ENCODE assay signal across 15 cellular contexts in genomic region chr4:156523991-156524390, GRCh38.
DNase-seq lines count a peak whose midpoint lies in the region; ATAC-seq and TF ChIP-seq lines count a peak whose summit lies in the region.
"Had no signal": no experiment of that assay in that cellular context is flagged by ENCODE, and none has a peak within 500 bp of the region (broad histone marks: within the 10 kb centered on the region; RNA-seq: fewer than 3 reads in every experiment).

No MANE protein-coding gene starts in this region.

- no peaks in the 10 kb centered on the region for H4K20me1 ChIP-seq in GM23248 (ENCODE audit: insufficient read depth)

- H3K9me3 ChIP-seq in GM23248 (ENCODE audit: low read depth) (no peaks in the 10 kb centered on the region), WERI-Rb-1 (ENCODE audit: severe bottlenecking) (no peaks in the 10 kb centered on the region), upper lobe of right lung (no peaks in the 10 kb centered on the region), right lobe of liver (peaks cover 0 to 3% (median 0%) of the 10 kb centered on the region in 4 donors)
- H3K9me3 ChIP-seq: Caco-2, HAP-1 had no signal

- no peak for TF ChIP-seq CTCF in WERI-Rb-1 (IDR thresholded peaks at IDR 0.05; ENCODE audit: low read depth, low read length)
- TF ChIP-seq CTCF in retinal pigment epithelial cell (conservative IDR thresholded peaks at IDR 0.05; ENCODE audit: low read depth, low read length), result no peak
- TF ChIP-seq CTCF in upper lobe of right lung (IDR thresholded peaks at IDR 0.05), result no peak
- TF ChIP-seq CTCF in right lobe of liver (IDR thresholded peaks at IDR 0.05), result no peak

- H3F3A ChIP-seq in GM23248 (ENCODE audit: insufficient read depth), result no peaks in the 10 kb centered on the region

- peaks cover 8% of the 10 kb centered on the region for H3K9me3 Mint-ChIP-seq in activated T-cell treated with anti-CD3 and anti-CD28 coated beads, Interleukin-2, amount 50 U/mL, for 24 hours
- H3K9me3 Mint-ChIP-seq: HFFc6 had no signal

- no peaks in the 10 kb centered on the region for H3K36me3 Mint-ChIP-seq in activated T-cell treated with anti-CD3 and anti-CD28 coated beads, Interleukin-2, amount 50 U/mL, for 24 hours (ENCODE audit: low read depth)
- H3K36me3 Mint-ChIP-seq: CD4-positive, alpha-beta memory T cell had no signal

- in situ Hi-C loops in GM23248 (cut with MboI), result no loop called here

- no peak for DNase-seq in GM23248
- peak; percentile 47 for DNase-seq in WERI-Rb-1
- peak; percentile 87 for DNase-seq in retinal pigment epithelial cell (ENCODE audit: low read depth)
- DNase-seq in upper lobe of right lung, result no peak
- no peak for DNase-seq in activated T-cell treated with anti-CD3 and anti-CD28 coated beads, Interleukin-2, amount 50 U/mL, for 24 hours
- DNase-seq in right lobe of liver, result no peak
- DNase-seq: C1 segment of cervical spinal cord; Caco-2; CD4-positive, alpha-beta memory T cell; DMS53; DMS79 treated with DMSO at 0.1 percent for 48 hours; GF-D8; GOT3; HFFc6 had no signal

- no peak overlapping the region for H3K4me3 ChIP-seq in GM23248
- no peak overlapping the region for H3K4me3 ChIP-seq in WERI-Rb-1 (ENCODE audit: low read depth, low read length)
- H3K4me3 ChIP-seq in retinal pigment epithelial cell (ENCODE audit: low read length), result no peak overlapping the region
- H3K4me3 ChIP-seq in upper lobe of right lung, result no peak overlapping the region
- no peak overlapping the region for H3K4me3 ChIP-seq in right lobe of liver
- H3K4me3 ChIP-seq: HAP-1 had no signal

- 58 to 60% methylated on average over 1 of the region's 1 CpG for WGBS in GM23248 (ENCODE audit: low coverage in 1 of 2, low lambda C conversion rate in 2 of 2, missing lambda C conversion rate in 2 of 2), 2 experiments
- 53% methylated on average over 1 of the region's 1 CpG for WGBS in right lobe of liver (ENCODE audit: insufficient coverage, low coverage, low lambda C conversion rate, missing lambda C conversion rate)

- ATAC-seq in upper lobe of right lung (no peak), right lobe of liver (no peak)

- H3K9me2 ChIP-seq in GM23248 (ENCODE audit: insufficient read depth), result no peaks in the 10 kb centered on the region; the same call in 1 of the 2 replicates

- H3K4me2 ChIP-seq in GM23248 (ENCODE audit: unreplicated experiment), result no peak overlapping the region

- H3K27me3 ChIP-seq in GM23248 (replicated peaks; ENCODE audit: insufficient read depth) (no peaks in the 10 kb centered on the region), WERI-Rb-1 (ENCODE audit: insufficient read depth, low read depth, severe bottlenecking) (no peaks in the 10 kb centered on the region), upper lobe of right lung (no peaks in the 10 kb centered on the region), right lobe of liver (no peaks in the 10 kb centered on the region)

- H3K4me1 Mint-ChIP-seq in activated T-cell treated with anti-CD3 and anti-CD28 coated beads, Interleukin-2, amount 50 U/mL, for 24 hours (ENCODE audit: low read depth), result no peaks in the 10 kb centered on the region
- H3K4me1 Mint-ChIP-seq: CD4-positive, alpha-beta memory T cell had no signal

- intact Hi-C loops in upper lobe of right lung (cut with DNase I), result no loop called here
- intact Hi-C loops in right lobe of liver (cut with DNase I), result no loop called here

- TF ChIP-seq POLR2A in right lobe of liver (IDR thresholded peaks at IDR 0.05), result no peak

- H3K4me3 Mint-ChIP-seq in activated T-cell treated with anti-CD3 and anti-CD28 coated beads, Interleukin-2, amount 50 U/mL, for 24 hours, result no peak overlapping the region
- H3K4me3 Mint-ChIP-seq: CD4-positive, alpha-beta memory T cell; HFFc6 had no signal

- H3K79me2 ChIP-seq in GM23248 (ENCODE audit: insufficient read depth), result no peaks in the 10 kb centered on the region

- no peaks in the 10 kb centered on the region for H3K27me3 Mint-ChIP-seq in activated T-cell treated with anti-CD3 and anti-CD28 coated beads, Interleukin-2, amount 50 U/mL, for 24 hours
- H3K27me3 Mint-ChIP-seq: CD4-positive, alpha-beta memory T cell had no signal

- peak overlapping the region; percentile 26; the same call in 1 of the 2 replicates for H2AFZ ChIP-seq in GM23248

- no peaks in the 10 kb centered on the region for H3K36me3 ChIP-seq in GM23248 (ENCODE audit: low read depth)
- no peaks in the 10 kb centered on the region for H3K36me3 ChIP-seq in WERI-Rb-1
- no peaks in the 10 kb centered on the region for H3K36me3 ChIP-seq in upper lobe of right lung
- no peaks in the 10 kb centered on the region for H3K36me3 ChIP-seq in right lobe of liver
- H3K36me3 ChIP-seq: HAP-1 had no signal

- H3K9ac ChIP-seq in GM23248, result no peak overlapping the region

- H3K4me1 ChIP-seq in GM23248 (ENCODE audit: insufficient read depth) (no peaks in the 10 kb centered on the region), upper lobe of right lung (no peaks in the 10 kb centered on the region), right lobe of liver (no peaks in the 10 kb centered on the region)
- H3K4me1 ChIP-seq: Caco-2, HAP-1 had no signal

- H3K27ac Mint-ChIP-seq in activated T-cell treated with anti-CD3 and anti-CD28 coated beads, Interleukin-2, amount 50 U/mL, for 24 hours, result no peak overlapping the region
- H3K27ac Mint-ChIP-seq: CD4-positive, alpha-beta memory T cell; HFFc6 had no signal

- no peak overlapping the region for H3K27ac ChIP-seq in GM23248
- H3K27ac ChIP-seq in WERI-Rb-1, result peak overlapping the region; percentile 44
- no peak overlapping the region for H3K27ac ChIP-seq in upper lobe of right lung
- H3K27ac ChIP-seq in right lobe of liver, result no peak overlapping the region

Comparison
In these comparisons a context has a peak if more than half of its experiments do, and no peak if none do; other contexts are left out.
1. DNase-seq: peak in WERI-Rb-1 (single experiment) and retinal pigment epithelial cell (single experiment); none in GM23248 (single experiment), upper lobe of right lung (single experiment), activated T-cell treated with anti-CD3 and anti-CD28 coated beads, Interleukin-2, amount 50 U/mL, for 24 hours (single experiment) and right lobe of liver (0 of 3).